Comparison of ENCODE assay signal across 8 cellular contexts in the genomic region with DNA sequence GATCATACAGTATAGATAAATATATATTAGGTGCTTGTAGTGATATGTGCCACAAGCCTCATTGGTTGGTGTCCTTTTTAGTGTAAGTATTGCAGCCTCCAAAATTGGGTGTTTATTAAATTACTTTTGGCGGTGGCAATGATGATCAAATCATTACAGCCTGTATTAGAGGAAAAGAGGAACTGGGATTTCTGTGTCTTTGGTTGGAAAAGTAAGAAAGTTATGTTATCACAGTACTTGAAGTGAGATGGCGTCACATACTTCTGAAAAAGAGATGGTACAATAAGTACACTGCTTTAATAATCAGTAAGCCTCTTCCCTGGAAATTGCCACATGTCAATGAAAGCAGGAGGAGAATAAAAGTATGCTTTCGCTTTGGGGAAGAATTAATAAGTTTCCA. TPM values are rescaled to one million over a fixed set of nuclear protein-coding genes. Genes with fewer than 3 reads are reported as not detected.
DNase-seq lines count a peak whose midpoint lies in the region; ATAC-seq, FAIRE-seq and TF ChIP-seq lines count a peak whose summit lies in the region.

No MANE protein-coding gene starts in this region.

- POLR2A ChIA-PET in activated B cell treated with CpG ODN at 0.5 μM for 24 hours (lab: Charles Lee), result interaction anchor here (1.2 to 1.4 kb wide), 4 partner anchors 11 to 107 kb away, joined by 3 to 14 read pairs (median 6); a partner anchor contains a TSS
- POLR2A ChIA-PET in HepG2 (lab: Yijun Ruan, JAX), result interaction anchor here (1.2 to 2.8 kb wide), 8 partner anchors 11 to 107 kb away, joined by 3 to 23 read pairs (median 10); a partner anchor contains a TSS

- H3K27me3 Mint-ChIP-seq in activated B cell treated with CpG ODN at 0.5 μM for 24 hours, result peaks cover 19% of the 10 kb centered on the region

- CTCF ChIA-PET in activated B cell treated with CpG ODN at 0.5 μM for 24 hours (lab: Charles Lee), result interaction anchor here (1.4 kb wide), 1 partner anchor 51 kb away, joined by 4 read pairs; no protein-coding TSS in a partner anchor
- CTCF ChIA-PET in HepG2 (lab: Yijun Ruan, JAX; ENCODE audit: low intra/inter-chr PET ratio, low total read pairs), result no interaction called here

- peak overlapping the region; percentile 99 for H3K27ac Mint-ChIP-seq in activated B cell treated with CpG ODN at 0.5 μM for 24 hours

- peaks cover 3% of the 10 kb centered on the region for H3K27me3 ChIP-seq in left ventricle myocardium inferior (ENCODE audit: low read depth)
- H3K27me3 ChIP-seq in HepG2 (ENCODE audit: control insufficient read depth in 1 of 2, insufficient read depth in 2 of 2, low read length in 2 of 2), result no peaks in the 10 kb centered on the region; a peak in 1 of 5 replicates
- H3K27me3 ChIP-seq in upper lobe of left lung, result no peaks in the 10 kb centered on the region

- DNase-seq in left ventricle myocardium inferior (no peak), left ventricle myocardium superior (no peak), activated B cell treated with CpG ODN at 0.5 μM for 24 hours (no peak), HepG2 (ENCODE audit: low spot score) (no peak), upper lobe of left lung (no peak)
- no peak for DNase-seq in stimulated activated CD4-positive, alpha-beta T cell treated with anti-CD3 and anti-CD28 coated beads, Interleukin-2, amount 100 ng/mL, for 48 hours

- peaks cover 18% of the 10 kb centered on the region for H3K4me1 ChIP-seq in left ventricle myocardium inferior
- H3K4me1 ChIP-seq in HepG2 (ENCODE audit: insufficient read depth, low read length), result peaks cover 21% of the 10 kb centered on the region
- peaks cover 3 to 24% (median 15%) of the 10 kb centered on the region in 4 donors for H3K4me1 ChIP-seq in upper lobe of left lung

- no TSS peak for BruUV-seq in HepG2 (replicated peaks; lab: Mats Ljungman, UMichigan)

- TF ChIP-seq POLR2A in HepG2 (IDR thresholded peaks at IDR 0.05; ENCODE audit: insufficient read depth in 1 of 2, low read depth in 2 of 2, low read length in 2 of 2) (no peak), upper lobe of left lung (IDR thresholded peaks at IDR 0.05) (no peak)

- H3K4me3 ChIP-seq in left ventricle myocardium inferior (peak overlapping the region; percentile 77), HepG2 (replicated peaks in 1 of 3; ENCODE audit: insufficient read depth in 1 of 3, low read depth in 2 of 3, low read length in 3 of 3) (peak overlapping the region; percentile 88 to 98 (median 89); a peak in 3 of 6 replicates), upper lobe of left lung (peak overlapping the region in 3 of 4 donors; percentile 55 to 71 (median 67))

- H4K20me1 ChIP-seq in HepG2 (ENCODE audit: insufficient read depth, low read length), result no peaks in the 10 kb centered on the region

- no peaks in the 10 kb centered on the region for H3K9me3 ChIP-seq in left ventricle myocardium inferior (replicated peaks)
- no peaks in the 10 kb centered on the region for H3K9me3 ChIP-seq in HepG2 (ENCODE audit: low read length)
- H3K9me3 ChIP-seq in upper lobe of left lung, result no peaks in the 10 kb centered on the region

- H3K36me3 ChIP-seq in left ventricle myocardium inferior, result no peaks in the 10 kb centered on the region
- H3K36me3 ChIP-seq in HepG2 (replicated peaks in 1 of 2; ENCODE audit: control insufficient read depth in 1 of 2, insufficient read depth in 2 of 2, low read length in 2 of 2), result peaks cover 2 to 6% of the 10 kb centered on the region in 2 experiments; a peak in 1 of 5 replicates
- H3K36me3 ChIP-seq in upper lobe of left lung, result peaks cover 0 to 6% (median 4%) of the 10 kb centered on the region in 4 donors

- H3K4me2 ChIP-seq in HepG2 (ENCODE audit: low read depth, low read length), result peak overlapping the region; percentile 71

- in situ Hi-C loops in HepG2 (cut with HindIII; ENCODE audit: extremely low pct_ligation_motif_present, low pct_unique_long_range_greater_than_20kb), result loop anchor here (5.0 kb wide), 1 partner anchor 55 kb away; no protein-coding TSS in a partner anchor

- no peak for FAIRE-seq in HepG2 (lab: Jason Lieb, UNC)

- TF ChIP-seq RAD21 in HepG2 (CRISPR knock-in tag; IDR thresholded peaks at IDR 0.05), result no peak

- peaks cover 9% of the 10 kb centered on the region for H3K36me3 Mint-ChIP-seq in activated B cell treated with CpG ODN at 0.5 μM for 24 hours (ENCODE audit: low read depth)

- TF ChIP-seq CTCF in left ventricle myocardium inferior (IDR thresholded peaks at IDR 0.05; ENCODE audit: borderline replicate concordance) (no peak), activated B cell treated with CpG ODN at 0.5 μM for 24 hours (IDR thresholded peaks at IDR 0.05) (no peak), HepG2 (CRISPR knock-in tag; IDR thresholded peaks at IDR 0.05) (no peak), upper lobe of left lung (IDR thresholded peaks at IDR 0.05) (no peak)

- no peaks in the 10 kb centered on the region for H3K9me3 Mint-ChIP-seq in activated B cell treated with CpG ODN at 0.5 μM for 24 hours

- peaks cover 17% of the 10 kb centered on the region for H3K4me1 Mint-ChIP-seq in activated B cell treated with CpG ODN at 0.5 μM for 24 hours

- peak overlapping the region; percentile 90 for H2AFZ ChIP-seq in HepG2 (ENCODE audit: low read length)

- intact Hi-C loops in left ventricle myocardium inferior (cut with micrococcal nuclease), result no loop called here
- intact Hi-C loops in left ventricle myocardium superior (cut with micrococcal nuclease), result no loop called here
- intact Hi-C loops in activated B cell treated with CpG ODN at 0.5 μM for 24 hours (cut with micrococcal nuclease), result loop anchor here (1.0 to 2.0 kb wide), 3 partner anchors 11 to 107 kb away; a partner anchor contains a TSS
- intact Hi-C loops in HepG2 (cut with micrococcal nuclease; ENCODE audit: unreplicated experiment), result loop anchor here (1.0 kb wide), 1 partner anchor 40 kb away; no protein-coding TSS in a partner anchor

- H3K27ac ChIP-seq in left ventricle myocardium inferior (replicated peaks) (no peak overlapping the region), HepG2 (ENCODE audit: extremely low read length, insufficient read depth, low read length) (peak overlapping the region; percentile 98), upper lobe of left lung (peak overlapping the region; percentile 90 to 96 (median 92))

- no peak for ATAC-seq in left ventricle myocardium superior
- no peak for ATAC-seq in activated B cell treated with CpG ODN at 0.5 μM for 24 hours (ENCODE audit: low read depth)
- ATAC-seq in HepG2, result no peak
- ATAC-seq in upper lobe of left lung (ENCODE audit: low FRiP score in 2 of 2), result peak in 1 of 2 donors; percentile 38
- no peak for ATAC-seq in GM18520 (IDR thresholded peaks at IDR 0.05; ENCODE audit: unreplicated experiment)
- no peak for ATAC-seq in HG03342 (IDR thresholded peaks at IDR 0.05; ENCODE audit: unreplicated experiment)

- WGBS in HepG2 (ENCODE audit: low lambda C conversion rate), result 95% methylated on average over 3 of the region's 3 CpGs
- WGBS in upper lobe of left lung, 2 donors, result 48 to 55% methylated on average over 3 of the region's 3 CpGs

- TF ChIP-seq EP300 in HepG2 (IDR thresholded peaks at IDR 0.05; ENCODE audit: low read depth in 2 of 2, low read length in 2 of 2), result no peak
- no peak for TF ChIP-seq EP300 in HepG2 (CRISPR knock-in tag; IDR thresholded peaks at IDR 0.05; ENCODE audit: borderline replicate concordance)
- no peak for TF ChIP-seq EP300 in upper lobe of left lung (IDR thresholded peaks at IDR 0.05)

- peaks cover 2% of the 10 kb centered on the region for H3K79me2 ChIP-seq in HepG2 (ENCODE audit: insufficient read depth, low read length)

- peak overlapping the region; percentile 98 for H3K4me3 Mint-ChIP-seq in activated B cell treated with CpG ODN at 0.5 μM for 24 hours

- peak overlapping the region; percentile 91; the same call in 1 of the 2 replicates for H3K9ac ChIP-seq in HepG2 (ENCODE audit: insufficient read depth, low read depth, low read length)

RNA-seq across cellular contexts. Expression of a gene that starts 0.5 kb away (rescaled TPM):
- 2.7 TPM for total RNA-seq in left ventricle myocardium inferior
- total RNA-seq in left ventricle myocardium superior, result 2.6 TPM
- total RNA-seq in activated B cell treated with CpG ODN at 0.5 μM for 24 hours, result 2.9 and 3.7 TPM in 2 replicates
- total RNA-seq in HepG2 (2016; rRNA removed; fragmentation: Illumina TruSeq; extraction: Trizol), result 6.6 and 9.3 TPM in 2 replicates
- total RNA-seq in HepG2 (2016; cell fraction: cytosol; rRNA removed; fragmentation: Illumina TruSeq; extraction: Trizol; ENCODE audit: low read depth), result 0.51 and 0.88 TPM in 2 replicates
- total RNA-seq in HepG2 (2016; cell fraction: insoluble cytoplasmic fraction; rRNA removed; fragmentation: Illumina TruSeq; extraction: Trizol), result 6.1 and 9.5 TPM in 2 replicates
- total RNA-seq in HepG2 (2016; cell fraction: membrane; rRNA removed; fragmentation: Illumina TruSeq; extraction: Trizol), result 3.0 and 3.4 TPM in 2 replicates
- 7.4 and 9.6 TPM in 2 replicates for total RNA-seq in HepG2 (2016; cell fraction: nucleus; rRNA removed; fragmentation: Illumina TruSeq; extraction: Trizol)
- 4.5 and 5.3 TPM in 2 replicates for polyA plus RNA-seq in HepG2 (2011; rRNA removed)
- 3.1 and 4.4 TPM in 2 replicates for polyA plus RNA-seq in HepG2 (2011; cell fraction: cytosol; rRNA removed)
- polyA plus RNA-seq in HepG2 (2011; cell fraction: nucleus; rRNA removed), result 2.5 TPM in 2 replicates
- 4.4 and 4.5 TPM in 2 replicates for polyA plus RNA-seq in HepG2 (2012)
- polyA plus RNA-seq in HepG2 (2016; cell fraction: cytosol; fragmentation: Illumina TruSeq; extraction: Trizol; ENCODE audit: low read depth), result 0.26 and 0.48 TPM in 2 replicates
- 3.1 and 3.5 TPM in 2 replicates for polyA plus RNA-seq in HepG2 (2016; cell fraction: insoluble cytoplasmic fraction; fragmentation: Illumina TruSeq; extraction: Trizol; ENCODE audit: low read depth)
- polyA plus RNA-seq in HepG2 (2016; cell fraction: membrane; fragmentation: Illumina TruSeq; extraction: Trizol; ENCODE audit: low read depth), result 1.2 TPM in 2 replicates
- polyA plus RNA-seq in HepG2 (2016; cell fraction: nucleus; fragmentation: Illumina TruSeq; extraction: Trizol; ENCODE audit: insufficient read depth, low read depth), result 8.3 and 8.4 TPM in 2 replicates
- polyA minus RNA-seq in HepG2 (2011; rRNA and poly(A)+ RNA removed; ENCODE audit: low replicate concordance), result 3.3 and 7.7 TPM in 2 replicates
- polyA minus RNA-seq in HepG2 (2011; cell fraction: cytosol; rRNA and poly(A)+ RNA removed), result 8.2 and 11.8 TPM in 2 replicates
- 3.5 and 4.4 TPM in 2 replicates for polyA minus RNA-seq in HepG2 (2011; cell fraction: nucleus; rRNA and poly(A)+ RNA removed)
- 10 to 100 TPM in 4 of 6 donors, 1 to 10 TPM in 2; 2.3 to 27.7 (median 10.4) TPM for total RNA-seq in upper lobe of left lung

RNA-seq across cellular contexts. Expression of a gene that starts 11.4 kb away (rescaled TPM):
- total RNA-seq in left ventricle myocardium inferior (13.4 TPM), left ventricle myocardium superior (11.8 TPM), activated B cell treated with CpG ODN at 0.5 μM for 24 hours (0.29 TPM in 1 of 2 replicates, not detected in the other), HepG2 (2016; rRNA removed; fragmentation: Illumina TruSeq; extraction: Trizol) (16.6 and 27.9 TPM in 2 replicates), upper lobe of left lung (100 to 1,000 TPM in 3 of 6 donors, 10 to 100 TPM in 3; 51.6 to 146 (median 110) TPM)
- total RNA-seq in HepG2 (2016; cell fraction: cytosol; rRNA removed; fragmentation: Illumina TruSeq; extraction: Trizol; ENCODE audit: low read depth), result 2.2 and 2.3 TPM in 2 replicates
- 14.3 and 27.1 TPM in 2 replicates for total RNA-seq in HepG2 (2016; cell fraction: insoluble cytoplasmic fraction; rRNA removed; fragmentation: Illumina TruSeq; extraction: Trizol)
- total RNA-seq in HepG2 (2016; cell fraction: membrane; rRNA removed; fragmentation: Illumina TruSeq; extraction: Trizol), result 4.6 and 5.7 TPM in 2 replicates
- 37.3 and 38.2 TPM in 2 replicates for total RNA-seq in HepG2 (2016; cell fraction: nucleus; rRNA removed; fragmentation: Illumina TruSeq; extraction: Trizol)
- 41.0 and 53.7 TPM in 2 replicates for polyA plus RNA-seq in HepG2 (2011; rRNA removed)
- polyA plus RNA-seq in HepG2 (2011; cell fraction: cytosol; rRNA removed), result 26.1 and 32.3 TPM in 2 replicates
- 33.6 and 34.4 TPM in 2 replicates for polyA plus RNA-seq in HepG2 (2011; cell fraction: nucleus; rRNA removed)
- polyA plus RNA-seq in HepG2 (2012), result 19.5 and 32.5 TPM in 2 replicates
- polyA plus RNA-seq in HepG2 (2016; cell fraction: cytosol; fragmentation: Illumina TruSeq; extraction: Trizol; ENCODE audit: low read depth), result 1.4 and 1.6 TPM in 2 replicates
- polyA plus RNA-seq in HepG2 (2016; cell fraction: insoluble cytoplasmic fraction; fragmentation: Illumina TruSeq; extraction: Trizol; ENCODE audit: low read depth), result 14.0 and 15.4 TPM in 2 replicates
- 2.7 and 3.2 TPM in 2 replicates for polyA plus RNA-seq in HepG2 (2016; cell fraction: membrane; fragmentation: Illumina TruSeq; extraction: Trizol; ENCODE audit: low read depth)
- polyA plus RNA-seq in HepG2 (2016; cell fraction: nucleus; fragmentation: Illumina TruSeq; extraction: Trizol; ENCODE audit: insufficient read depth, low read depth), result 46.0 and 46.2 TPM in 2 replicates
- 46.6 and 89.0 TPM in 2 replicates for polyA minus RNA-seq in HepG2 (2011; rRNA and poly(A)+ RNA removed; ENCODE audit: low replicate concordance)
- 16.1 and 23.3 TPM in 2 replicates for polyA minus RNA-seq in HepG2 (2011; cell fraction: cytosol; rRNA and poly(A)+ RNA removed)
- 32.2 and 41.3 TPM in 2 replicates for polyA minus RNA-seq in HepG2 (2011; cell fraction: nucleus; rRNA and poly(A)+ RNA removed)

RNA-seq across cellular contexts. Expression of a gene that starts 27.9 kb away (rescaled TPM):
- 2.9 TPM for total RNA-seq in left ventricle myocardium inferior
- 4.5 TPM for total RNA-seq in left ventricle myocardium superior
- 1.2 and 1.5 TPM in 2 replicates for total RNA-seq in activated B cell treated with CpG ODN at 0.5 μM for 24 hours
- 3.3 and 3.8 TPM in 2 replicates for total RNA-seq in HepG2 (2016; rRNA removed; fragmentation: Illumina TruSeq; extraction: Trizol)
- total RNA-seq in HepG2 (2016; cell fraction: cytosol; rRNA removed; fragmentation: Illumina TruSeq; extraction: Trizol; ENCODE audit: low read depth), result 0.71 and 0.97 TPM in 2 replicates
- total RNA-seq in HepG2 (2016; cell fraction: insoluble cytoplasmic fraction; rRNA removed; fragmentation: Illumina TruSeq; extraction: Trizol), result 3.7 and 4.6 TPM in 2 replicates
- total RNA-seq in HepG2 (2016; cell fraction: membrane; rRNA removed; fragmentation: Illumina TruSeq; extraction: Trizol), result 1.8 and 1.9 TPM in 2 replicates
- 3.5 and 4.0 TPM in 2 replicates for total RNA-seq in HepG2 (2016; cell fraction: nucleus; rRNA removed; fragmentation: Illumina TruSeq; extraction: Trizol)
- polyA plus RNA-seq in HepG2 (2011; rRNA removed), result 2.0 and 2.8 TPM in 2 replicates
- 0.91 and 1.1 TPM in 2 replicates for polyA plus RNA-seq in HepG2 (2011; cell fraction: cytosol; rRNA removed)
- polyA plus RNA-seq in HepG2 (2011; cell fraction: nucleus; rRNA removed), result 8.0 and 9.7 TPM in 2 replicates
- 9.8 and 22.2 TPM in 2 replicates for polyA plus RNA-seq in HepG2 (2012)
- polyA plus RNA-seq in HepG2 (2016; cell fraction: cytosol; fragmentation: Illumina TruSeq; extraction: Trizol; ENCODE audit: low read depth), result 0.93 and 0.95 TPM in 2 replicates
- polyA plus RNA-seq in HepG2 (2016; cell fraction: insoluble cytoplasmic fraction; fragmentation: Illumina TruSeq; extraction: Trizol; ENCODE audit: low read depth), result 2.7 and 4.1 TPM in 2 replicates
- 1.4 and 1.7 TPM in 2 replicates for polyA plus RNA-seq in HepG2 (2016; cell fraction: membrane; fragmentation: Illumina TruSeq; extraction: Trizol; ENCODE audit: low read depth)
- polyA plus RNA-seq in HepG2 (2016; cell fraction: nucleus; fragmentation: Illumina TruSeq; extraction: Trizol; ENCODE audit: insufficient read depth, low read depth), result 5.7 and 5.9 TPM in 2 replicates
- 1.7 TPM in 1 of 2 replicates, not detected in the other for polyA minus RNA-seq in HepG2 (2011; rRNA and poly(A)+ RNA removed; ENCODE audit: low replicate concordance)
- 0.44 and 0.59 TPM in 2 replicates for polyA minus RNA-seq in HepG2 (2011; cell fraction: cytosol; rRNA and poly(A)+ RNA removed)
- 6.0 and 6.1 TPM in 2 replicates for polyA minus RNA-seq in HepG2 (2011; cell fraction: nucleus; rRNA and poly(A)+ RNA removed)
- 100 to 1,000 TPM in 2 of 6 donors, 10 to 100 TPM in 4; 33.0 to 105 (median 49.5) TPM for total RNA-seq in upper lobe of left lung

RNA-seq across cellular contexts. Expression of a gene that starts 51.8 kb away (rescaled TPM):
- total RNA-seq in left ventricle myocardium inferior, result 0.60 TPM
- 1.1 TPM for total RNA-seq in left ventricle myocardium superior
- total RNA-seq in activated B cell treated with CpG ODN at 0.5 μM for 24 hours, result 0.59 and 0.95 TPM in 2 replicates
- not detected in 2 replicates for total RNA-seq in HepG2 (2016; rRNA removed; fragmentation: Illumina TruSeq; extraction: Trizol)
- not detected in 2 replicates for total RNA-seq in HepG2 (2016; cell fraction: cytosol; rRNA removed; fragmentation: Illumina TruSeq; extraction: Trizol; ENCODE audit: low read depth)
- total RNA-seq in HepG2 (2016; cell fraction: insoluble cytoplasmic fraction; rRNA removed; fragmentation: Illumina TruSeq; extraction: Trizol), result not detected in 2 replicates
- total RNA-seq in HepG2 (2016; cell fraction: membrane; rRNA removed; fragmentation: Illumina TruSeq; extraction: Trizol), result not detected in 2 replicates
- not detected in 2 replicates for total RNA-seq in HepG2 (2016; cell fraction: nucleus; rRNA removed; fragmentation: Illumina TruSeq; extraction: Trizol)
- polyA plus RNA-seq in HepG2 (2011; rRNA removed), result not detected in 2 replicates
- not detected in 2 replicates for polyA plus RNA-seq in HepG2 (2011; cell fraction: cytosol; rRNA removed)
- polyA plus RNA-seq in HepG2 (2011; cell fraction: nucleus; rRNA removed), result not detected in 2 replicates
- not detected in 2 replicates for polyA plus RNA-seq in HepG2 (2012)
- polyA plus RNA-seq in HepG2 (2016; cell fraction: cytosol; fragmentation: Illumina TruSeq; extraction: Trizol; ENCODE audit: low read depth), result not detected in 2 replicates
- polyA plus RNA-seq in HepG2 (2016; cell fraction: insoluble cytoplasmic fraction; fragmentation: Illumina TruSeq; extraction: Trizol; ENCODE audit: low read depth), result not detected in 2 replicates
- not detected in 2 replicates for polyA plus RNA-seq in HepG2 (2016; cell fraction: membrane; fragmentation: Illumina TruSeq; extraction: Trizol; ENCODE audit: low read depth)
- polyA plus RNA-seq in HepG2 (2016; cell fraction: nucleus; fragmentation: Illumina TruSeq; extraction: Trizol; ENCODE audit: insufficient read depth, low read depth), result not detected in 2 replicates
- polyA minus RNA-seq in HepG2 (2011; rRNA and poly(A)+ RNA removed; ENCODE audit: low replicate concordance), result not detected in 2 replicates
- polyA minus RNA-seq in HepG2 (2011; cell fraction: cytosol; rRNA and poly(A)+ RNA removed), result not detected in 2 replicates
- polyA minus RNA-seq in HepG2 (2011; cell fraction: nucleus; rRNA and poly(A)+ RNA removed), result not detected in 2 replicates
- 10 to 100 TPM in 2 of 6 donors, 1 to 10 TPM in 4; 3.9 to 13.6 (median 9.1) TPM for total RNA-seq in upper lobe of left lung

Comparison
In these comparisons a context has a peak if more than half of its experiments do, and no peak if none do; other contexts are left out.
1. intact Hi-C loops: an anchor here in activated B cell treated with CpG ODN at 0.5 μM for 24 hours (1.0 to 2.0 kb wide) and HepG2 (1.0 kb wide); none called in left ventricle myocardium inferior and left ventricle myocardium superior.